1 cellular context compared by ENCODE assay signal in genomic region chr16:65534121-65534528, GRCh38.
TF ChIP-seq lines count a peak whose summit lies in the region.

No MANE protein-coding gene starts in this region.

TF ChIP-seq in GM23338, 12 proteins besides CTCF, POLR2A, EP300 and RAD21 (continued from another document):
- no peak for TF ChIP-seq REST (IDR thresholded peaks at IDR 0.05; ENCODE audit: unreplicated experiment)
- TF ChIP-seq EZH2phosphoT487 (IDR thresholded peaks at IDR 0.05; ENCODE audit: unreplicated experiment), result no peak
- TF ChIP-seq POLR2AphosphoS5 (IDR thresholded peaks at IDR 0.05; ENCODE audit: low read depth), result no peak
- no peak for TF ChIP-seq ZNF114 (CRISPR knock-in tag; IDR thresholded peaks at IDR 0.05)
- TF ChIP-seq ZNF331 (CRISPR knock-in tag; IDR thresholded peaks at IDR 0.05; ENCODE audit: low read depth), result no peak
- no peak for TF ChIP-seq ZNF462 (CRISPR knock-in tag; IDR thresholded peaks at IDR 0.05)
- no peak for TF ChIP-seq JUNB (IDR thresholded peaks at IDR 0.05; ENCODE audit: unreplicated experiment)
- TF ChIP-seq EZH2 (IDR thresholded peaks at IDR 0.05; ENCODE audit: low read depth, unreplicated experiment), result no peak
- TF ChIP-seq NANOG (IDR thresholded peaks at IDR 0.05; ENCODE audit: borderline replicate concordance), result no peak
